2 cellular contexts compared by ENCODE assay signal in the genomic region with DNA sequence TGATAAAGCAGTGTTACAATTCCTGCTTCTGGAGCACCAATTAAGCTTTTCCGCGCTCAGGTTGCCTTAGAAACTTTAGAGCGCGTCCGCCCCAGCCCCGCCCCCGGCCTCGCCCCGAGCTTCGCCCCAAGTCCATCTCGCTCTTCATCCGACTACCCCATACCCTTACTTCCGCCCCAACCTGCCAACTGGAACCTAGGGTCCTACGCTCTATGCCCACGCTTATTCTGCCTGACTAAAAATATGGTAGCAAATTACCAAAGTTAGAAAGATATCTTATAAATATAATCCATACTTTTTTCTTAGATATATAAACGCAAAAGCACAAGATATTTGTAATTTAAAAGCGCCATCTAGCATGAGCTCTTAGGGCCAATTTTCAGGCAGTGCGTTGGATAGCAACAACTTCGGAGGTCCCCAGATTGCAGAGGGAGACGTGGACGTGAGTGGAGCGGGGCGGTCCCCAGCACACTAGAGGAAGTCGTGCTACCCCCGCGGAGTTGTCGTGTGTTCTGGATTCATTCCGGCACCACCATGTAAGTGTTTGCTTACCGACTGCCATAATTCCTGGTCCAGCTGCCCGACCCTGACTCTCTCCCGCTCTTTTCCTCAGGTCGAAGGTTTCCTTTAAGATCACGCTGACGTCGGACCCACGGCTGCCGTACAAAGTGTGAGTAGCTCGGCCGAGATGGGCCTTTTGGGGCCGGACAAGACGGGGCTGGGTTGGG.
A peak's percentile ranks its signal among the peaks of the same experiment; 100 is the strongest.
TF ChIP-seq lines count a peak whose summit lies in the region.

A gene (plus strand): TSS at position 466 of the 728 bp plus-strand sequence. CDS start 69 bp downstream, at position 535.

TF ChIP-seq in IMR-90, 13 proteins besides CTCF, POLR2A, EP300 and RAD21:
- TF ChIP-seq MAFK (IDR thresholded peaks at IDR 0.05; ENCODE audit: low read depth, low read length) (no peak), MAZ (IDR thresholded peaks at IDR 0.05; ENCODE audit: borderline replicate concordance, low read depth, low read length) (peak; percentile 37; the same call in 1 of the 2 replicates), CHD1 (IDR thresholded peaks at IDR 0.05; ENCODE audit: low read depth, low read length) (peak; percentile 61; the same call in 1 of the 2 replicates), CEBPB (IDR thresholded peaks at IDR 0.05; ENCODE audit: low read depth, low read length) (peak; percentile 33; the same call in 1 of the 2 replicates), MXI1 (IDR thresholded peaks at IDR 0.05; ENCODE audit: borderline replicate concordance, low read depth, low read length) (peak; percentile 74; the same call in 1 of the 2 replicates)

TF ChIP-seq in endothelial cell of umbilical vein, 7 proteins besides CTCF, POLR2A, EP300 and RAD21:
- TF ChIP-seq JUN (IDR thresholded peaks at IDR 0.05; ENCODE audit: borderline replicate concordance, insufficient read depth, insufficient read length, low read depth) (no peak), MYC (IDR thresholded peaks at IDR 0.05; ENCODE audit: low read depth, low read length) (peak; percentile 67), GATA2 (IDR thresholded peaks at IDR 0.05; ENCODE audit: insufficient read depth, insufficient read length, low read depth, low read length) (no peak), FOS (IDR thresholded peaks at IDR 0.05; ENCODE audit: borderline replicate concordance, insufficient read depth, low read length) (no peak), EZH2 (IDR thresholded peaks at IDR 0.05; ENCODE audit: borderline replicate concordance, low read depth, low read length, severe bottlenecking) (no peak), POLR2AphosphoS5 (IDR thresholded peaks at IDR 0.05; ENCODE audit: insufficient read depth, low read depth, low read length) (peak; percentile 58)
- TF ChIP-seq, protein P1, sequence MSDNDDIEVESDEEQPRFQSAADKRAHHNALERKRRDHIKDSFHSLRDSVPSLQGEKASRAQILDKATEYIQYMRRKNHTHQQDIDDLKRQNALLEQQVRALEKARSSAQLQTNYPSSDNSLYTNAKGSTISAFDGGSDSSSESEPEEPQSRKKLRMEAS (IDR thresholded peaks at IDR 0.05; ENCODE audit: insufficient read depth, insufficient read length), result peak; percentile 4
